Comparison of ENCODE assay signal across 19 cellular contexts in the genomic region with DNA sequence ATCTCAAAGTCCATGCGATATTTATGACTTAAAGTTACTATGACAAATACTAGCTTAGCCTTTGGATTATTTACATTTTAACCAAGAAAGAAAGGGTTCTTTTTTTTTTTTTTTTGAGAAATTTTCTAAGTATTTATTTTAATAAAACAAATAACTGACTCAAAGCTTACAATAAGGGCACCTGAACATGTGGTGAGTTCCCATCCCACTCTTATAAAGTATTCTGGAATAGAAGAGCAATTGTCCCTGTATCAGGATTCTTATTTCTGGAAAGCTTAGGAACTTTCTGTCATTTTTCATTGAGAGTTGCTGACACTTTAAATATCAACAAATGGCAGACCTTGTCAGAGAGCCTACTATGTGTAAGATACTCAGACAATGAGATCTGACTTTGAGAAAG.
DNase-seq lines count a peak whose midpoint lies in the region; ATAC-seq, FAIRE-seq and TF ChIP-seq lines count a peak whose summit lies in the region.
"Had no signal": no experiment of that assay in that cellular context is flagged by ENCODE, and none has a peak within 500 bp of the region (broad histone marks: within the 10 kb centered on the region; RNA-seq: fewer than 3 reads in every experiment).

No MANE protein-coding gene starts in this region.

- no peak for TF ChIP-seq POLR2A in HCT116 (IDR thresholded peaks at IDR 0.05; ENCODE audit: borderline replicate concordance, extremely low read depth, insufficient read depth, insufficient read length)

- peaks cover 15% of the 10 kb centered on the region for H3F3A ChIP-seq in PC-3 (ENCODE audit: low read length, unreplicated experiment)

- H3K27me3 ChIP-seq in HCT116 (ENCODE audit: insufficient read depth, low read length) (no peaks in the 10 kb centered on the region), PC-3 (ENCODE audit: low read length) (no peaks in the 10 kb centered on the region)
- H3K27me3 ChIP-seq: BLaER1 had no signal

- H4K20me1 ChIP-seq in HCT116 (ENCODE audit: insufficient read depth) (no peaks in the 10 kb centered on the region), PC-3 (ENCODE audit: low read length) (no peaks in the 10 kb centered on the region)
- H4K20me1 ChIP-seq: BLaER1 had no signal

- H3K36me3 ChIP-seq in HCT116 (ENCODE audit: control insufficient read depth in 1 of 2, insufficient read depth in 2 of 2, low read length in 2 of 2) = no peaks in the 10 kb centered on the region
- H3K36me3 ChIP-seq in PC-3 (ENCODE audit: low read depth, low read length) = no peaks in the 10 kb centered on the region
- H3K36me3 ChIP-seq: BLaER1 had no signal

- H3K4me3 ChIP-seq in HCT116 (replicated peaks in 1 of 2; ENCODE audit: low read depth in 1 of 2, low read length in 2 of 2) = no peak overlapping the region
- no peak overlapping the region for H3K4me3 ChIP-seq in PC-3 (ENCODE audit: low read length)
- H3K4me3 ChIP-seq: BLaER1, GM23248 had no signal

- FAIRE-seq in islet of Langerhans (lab: Jason Lieb, UNC) = peak; percentile 81
- FAIRE-seq: D721Med, G401.6, GM12892, H1 had no signal

- H3K4me1 ChIP-seq in HCT116 (ENCODE audit: control insufficient read depth in 1 of 2, insufficient read depth in 2 of 2, low read length in 2 of 2) (peaks cover 12 to 23% of the 10 kb centered on the region in 2 experiments), PC-3 (ENCODE audit: insufficient read depth, low read length) (peaks cover 82% of the 10 kb centered on the region)
- H3K4me1 ChIP-seq: BLaER1 had no signal

- RAD21 ChIA-PET in HCT116 (lab: Charles Lee; ENCODE audit: low non-redundant PET in 1 of 2, low total read pairs in 2 of 2, uncharacterized antibody in 2 of 2, unreplicated experiment in 2 of 2) = no interaction called here

- CTCF ChIA-PET in HCT116 (lab: Charles Lee) (no interaction called here), PC-3 (lab: Charles Lee) (interaction anchor here (0.6 to 1.2 kb wide), 3 partner anchors 39 to 246 kb away, joined by 3 to 7 read pairs (median 4); no protein-coding TSS in a partner anchor)

- no peaks in the 10 kb centered on the region for H3K9me2 ChIP-seq in HCT116 (ENCODE audit: insufficient read depth)
- no peaks in the 10 kb centered on the region for H3K9me2 ChIP-seq in PC-3 (replicated peaks; ENCODE audit: low read length)

- ATAC-seq in HCT116 (no peak), PC-3 (peak; percentile 8; the same call in 1 of the 2 replicates)

- POLR2A ChIA-PET in HCT116 (lab: Charles Lee) = no interaction called here
- POLR2A ChIA-PET in PC-3 (lab: Charles Lee; ENCODE audit: unreplicated experiment) = interaction anchor here (0.6 to 0.7 kb wide), 3 partner anchors 22 to 1874 kb away, joined by 3 to 9 read pairs (median 5); no protein-coding TSS in a partner anchor

- H3K9ac ChIP-seq in HCT116 (ENCODE audit: low read length) = no peak overlapping the region
- no peak overlapping the region for H3K9ac ChIP-seq in PC-3 (ENCODE audit: low read length)
- H3K9ac ChIP-seq: BLaER1, GM23248 had no signal

- BruUV-seq in HCT116 (replicated peaks; lab: Mats Ljungman, UMichigan) (no TSS peak), PC-3 (replicated peaks; lab: Mats Ljungman, UMichigan) (no TSS peak)

- H3K27ac ChIP-seq in HCT116 (ENCODE audit: low read depth, low read length) (no peak overlapping the region), PC-3 (ENCODE audit: low read length) (peak overlapping the region; percentile 51)
- H3K27ac ChIP-seq: BLaER1, C4-2B, GM23248 had no signal

- intact Hi-C loops in HCT116 (cut with micrococcal nuclease) = no loop called here
- intact Hi-C loops in PC-3 (cut with micrococcal nuclease) = loop anchor here (10.0 kb wide), 2 partner anchors 320 to 960 kb away; no protein-coding TSS in a partner anchor

- H3K4me2 ChIP-seq in HCT116 (ENCODE audit: low read length) = no peak overlapping the region
- H3K4me2 ChIP-seq in PC-3 (ENCODE audit: low read length) = no peak overlapping the region
- H3K4me2 ChIP-seq: BLaER1 had no signal

- TF ChIP-seq RAD21 in HCT116 (IDR thresholded peaks at IDR 0.05; ENCODE audit: low read depth) = no peak

- TF ChIP-seq CTCF in HCT116 (IDR thresholded peaks at IDR 0.05 in 2 of 3, conservative IDR thresholded peaks at IDR 0.05 in 1 of 3; ENCODE audit: borderline replicate concordance in 1 of 3, insufficient read depth in 1 of 3, low read depth in 2 of 3, low read length in 2 of 3) (no peak), PC-3 (conservative IDR thresholded peaks at IDR 0.05; ENCODE audit: low read depth, low read length) (no peak)

- H3K79me2 ChIP-seq in HCT116 (ENCODE audit: insufficient read depth, low read length) (no peaks in the 10 kb centered on the region), PC-3 (ENCODE audit: low read length) (no peaks in the 10 kb centered on the region)

- H3K9me3 ChIP-seq in HCT116 (ENCODE audit: control insufficient read depth in 1 of 2, insufficient read depth in 1 of 2, low read depth in 1 of 2, low read length in 2 of 2) = no peaks in the 10 kb centered on the region
- H3K9me3 ChIP-seq in PC-3 (ENCODE audit: low read length) = no peaks in the 10 kb centered on the region
- H3K9me3 ChIP-seq: BLaER1 had no signal

- H2AFZ ChIP-seq in HCT116 (ENCODE audit: low read depth, low read length, poor library complexity, severe bottlenecking) = peak overlapping the region; percentile 50
- H2AFZ ChIP-seq in PC-3 (ENCODE audit: low read length) = no peak overlapping the region
- H2AFZ ChIP-seq: GM23248 had no signal

- DNase-seq in HCT116 (ENCODE audit: low read depth, low spot score) = no peak
- DNase-seq in PC-3 = no peak
- DNase-seq in NCI-H146 treated with DMSO at 0.1 percent for 48 hours (lab: John Stamatoyannopoulos, UW; ENCODE audit: unreplicated experiment) = no peak
- DNase-seq in epidermal melanocyte (ENCODE audit: insufficient read length, low spot score) = no peak
- DNase-seq in central memory CD4-positive, alpha-beta T cell = no peak
- DNase-seq: CD4-positive, CD25-positive, alpha-beta regulatory T cell; CD8-positive, alpha-beta memory T cell; DMS 273 treated with DMSO at 0.1 percent for 48 hours; DND-41; GM23248; H7; HCEC 1CT had no signal

TF ChIP-seq in HCT116, 20 proteins besides CTCF, POLR2A, EP300 and RAD21:
- no peak for TF ChIP-seq ELF1 (IDR thresholded peaks at IDR 0.05; ENCODE audit: borderline replicate concordance, low read depth)
- no peak for TF ChIP-seq TCF7L2 (IDR thresholded peaks at IDR 0.05; ENCODE audit: borderline replicate concordance, extremely low read depth, insufficient read depth, insufficient read length)
- no peak for TF ChIP-seq EGR1 (IDR thresholded peaks at IDR 0.05; ENCODE audit: low read depth)
- TF ChIP-seq, protein P1, sequence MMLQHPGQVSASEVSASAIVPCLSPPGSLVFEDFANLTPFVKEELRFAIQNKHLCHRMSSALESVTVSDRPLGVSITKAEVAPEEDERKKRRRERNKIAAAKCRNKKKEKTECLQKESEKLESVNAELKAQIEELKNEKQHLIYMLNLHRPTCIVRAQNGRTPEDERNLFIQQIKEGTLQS (IDR thresholded peaks at IDR 0.05) = no peak
- TF ChIP-seq SIN3A (IDR thresholded peaks at IDR 0.05; ENCODE audit: low read depth) = no peak
- no peak for TF ChIP-seq EZH2 (IDR thresholded peaks at IDR 0.05)
- no peak for TF ChIP-seq ZNF274 (IDR thresholded peaks at IDR 0.05; ENCODE audit: low read depth, low read length)
- no peak for TF ChIP-seq SRF (IDR thresholded peaks at IDR 0.05; ENCODE audit: low read depth)
- TF ChIP-seq CEBPB (IDR thresholded peaks at IDR 0.05; ENCODE audit: low read depth) = no peak
- TF ChIP-seq POLR2AphosphoS5 (IDR thresholded peaks at IDR 0.05; ENCODE audit: low read depth, low read length) = no peak
- TF ChIP-seq FOSL1 (IDR thresholded peaks at IDR 0.05; ENCODE audit: low read depth) = no peak
- no peak for TF ChIP-seq JUND (IDR thresholded peaks at IDR 0.05)
- TF ChIP-seq SP1 (IDR thresholded peaks at IDR 0.05; ENCODE audit: low read depth) = no peak
TF ChIP-seq in HCT116: peak in this region for 0.
